In the genomic region with DNA sequence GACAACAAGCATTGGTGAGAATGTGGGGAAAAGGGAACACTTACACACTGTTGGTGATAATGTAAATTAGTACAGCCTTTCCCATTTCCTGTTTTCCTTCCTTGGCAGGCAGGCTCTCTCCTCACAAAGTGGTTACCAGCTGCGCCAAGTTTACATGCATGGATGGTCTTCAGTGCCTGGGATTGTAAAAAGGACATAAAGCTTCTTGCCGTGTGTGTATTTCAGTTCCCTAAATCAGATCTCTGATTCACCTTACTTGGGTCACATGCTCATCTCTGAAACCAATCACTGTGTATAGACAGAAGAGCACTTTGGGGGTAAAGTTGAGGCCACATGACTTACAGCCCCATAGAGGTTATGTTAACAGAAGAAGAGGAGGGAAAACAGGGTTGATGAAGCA, we compare ENCODE assay signal across 11 cellular contexts.
DNase-seq lines count a peak whose midpoint lies in the region; ATAC-seq and TF ChIP-seq lines count a peak whose summit lies in the region.
"Had no signal": no experiment of that assay in that cellular context is flagged by ENCODE, and none has a peak within 500 bp of the region (broad histone marks: within the 10 kb centered on the region; RNA-seq: fewer than 3 reads in every experiment).

No MANE protein-coding gene starts in this region.

- ATAC-seq in GM18907 (IDR thresholded peaks at IDR 0.05; ENCODE audit: unreplicated experiment) (peak; percentile 72), HG02938 (IDR thresholded peaks at IDR 0.05; ENCODE audit: unreplicated experiment) (peak; percentile 76)

- H3K36me3 ChIP-seq in kidney epithelial cell (ENCODE audit: control insufficient read depth, insufficient read depth, low read length) = no peaks in the 10 kb centered on the region
- no peaks in the 10 kb centered on the region for H3K36me3 ChIP-seq in right atrium auricular region

- no peak overlapping the region for H3K27ac ChIP-seq in right atrium auricular region
- H3K27ac ChIP-seq: KMS-11 had no signal

- H3K27ac Mint-ChIP-seq in activated T-helper 2 cell treated with anti-CD3 and anti-CD28 coated beads, Interferon-gamma antibody, Interleukin-2, Interleukin-4, amounts not matched to agents 10 μg/mL and 5 μg/mL and 100 μg/mL, durations not matched to agents 14 hours and 24 hours and 36 hours = no peak overlapping the region

- H3K9me3 Mint-ChIP-seq in activated T-helper 2 cell treated with anti-CD3 and anti-CD28 coated beads, Interferon-gamma antibody, Interleukin-2, Interleukin-4, amounts not matched to agents 10 μg/mL and 5 μg/mL and 100 μg/mL, durations not matched to agents 14 hours and 24 hours and 36 hours = no peaks in the 10 kb centered on the region

- H3K4me1 Mint-ChIP-seq in activated T-helper 2 cell treated with anti-CD3 and anti-CD28 coated beads, Interferon-gamma antibody, Interleukin-2, Interleukin-4, amounts not matched to agents 10 μg/mL and 5 μg/mL and 100 μg/mL, durations not matched to agents 14 hours and 24 hours and 36 hours (ENCODE audit: low read depth) = no peaks in the 10 kb centered on the region

- no peak overlapping the region for H3K4me3 Mint-ChIP-seq in activated T-helper 2 cell treated with anti-CD3 and anti-CD28 coated beads, Interferon-gamma antibody, Interleukin-2, Interleukin-4, amounts not matched to agents 10 μg/mL and 5 μg/mL and 100 μg/mL, durations not matched to agents 14 hours and 24 hours and 36 hours (ENCODE audit: low read depth)

- TF ChIP-seq CTCF in kidney epithelial cell (IDR thresholded peaks at IDR 0.05; ENCODE audit: insufficient read depth, low read length, poor library complexity, severe bottlenecking) (no peak), right atrium auricular region (IDR thresholded peaks at IDR 0.05) (no peak)

- intact Hi-C loops in activated T-helper 2 cell treated with anti-CD3 and anti-CD28 coated beads, Interferon-gamma antibody, Interleukin-2, Interleukin-4, amounts not matched to agents 10 μg/mL and 5 μg/mL and 100 μg/mL, durations not matched to agents 14 hours and 24 hours and 36 hours (cut with micrococcal nuclease) = no loop called here

- H3K27me3 ChIP-seq in kidney epithelial cell (ENCODE audit: control insufficient read depth, insufficient read depth, low read length) = no peaks in the 10 kb centered on the region
- H3K27me3 ChIP-seq in right atrium auricular region = no peaks in the 10 kb centered on the region

- H3K4me3 ChIP-seq in kidney epithelial cell (ENCODE audit: low read depth, low read length) (no peak overlapping the region), right atrium auricular region (no peak overlapping the region)

- DNase-seq in NCI-H2081 (lab: John Stamatoyannopoulos, UW) (peak; percentile 26 to 89), kidney epithelial cell (ENCODE audit: low read depth) (peak; percentile 25), OCI-M2 (lab: John Stamatoyannopoulos, UW; ENCODE audit: unreplicated experiment) (no peak), right atrium auricular region (ENCODE audit: low spot score) (no peak)
- no peak for DNase-seq in activated T-helper 2 cell treated with anti-CD3 and anti-CD28 coated beads, Interferon-gamma antibody, Interleukin-2, Interleukin-4, amounts not matched to agents 10 μg/mL and 5 μg/mL and 100 μg/mL, durations not matched to agents 14 hours and 24 hours and 36 hours (ENCODE audit: low spot score)
- DNase-seq in stimulated activated CD4-positive, alpha-beta T cell treated with anti-CD3 and anti-CD28 coated beads, Interleukin-1b, Interleukin-23, amount 100 ng/mL, for 48 hours = no peak
- DNase-seq: midbrain, SK-N-SH had no signal

- no peaks in the 10 kb centered on the region for H3K4me1 ChIP-seq in right atrium auricular region

- H3K9me3 ChIP-seq in right atrium auricular region = no peaks in the 10 kb centered on the region
- H3K9me3 ChIP-seq: SK-N-SH had no signal

- H3K27me3 Mint-ChIP-seq in activated T-helper 2 cell treated with anti-CD3 and anti-CD28 coated beads, Interferon-gamma antibody, Interleukin-2, Interleukin-4, amounts not matched to agents 10 μg/mL and 5 μg/mL and 100 μg/mL, durations not matched to agents 14 hours and 24 hours and 36 hours (ENCODE audit: low read depth) = no peaks in the 10 kb centered on the region

- no peaks in the 10 kb centered on the region for H3K36me3 Mint-ChIP-seq in activated T-helper 2 cell treated with anti-CD3 and anti-CD28 coated beads, Interferon-gamma antibody, Interleukin-2, Interleukin-4, amounts not matched to agents 10 μg/mL and 5 μg/mL and 100 μg/mL, durations not matched to agents 14 hours and 24 hours and 36 hours (ENCODE audit: low read depth)

Comparison
In these comparisons a context has a peak if more than half of its experiments do, and no peak if none do; other contexts are left out.
1. DNase-seq: peak in NCI-H2081 (2 of 2) and kidney epithelial cell (single experiment); none in OCI-M2 (single experiment), activated T-helper 2 cell treated with anti-CD3 and anti-CD28 coated beads, Interferon-gamma antibody, Interleukin-2, Interleukin-4, amounts not matched to agents 10 μg/mL and 5 μg/mL and 100 μg/mL, durations not matched to agents 14 hours and 24 hours and 36 hours (single experiment), right atrium auricular region (single experiment) and stimulated activated CD4-positive, alpha-beta T cell treated with anti-CD3 and anti-CD28 coated beads, Interleukin-1b, Interleukin-23, amount 100 ng/mL, for 48 hours (single experiment).